Comparison of ENCODE assay signal across 24 cellular contexts in genomic region chr1:230215529-230215928, GRCh38.
DNase-seq lines count a peak whose midpoint lies in the region; ATAC-seq, FAIRE-seq and TF ChIP-seq lines count a peak whose summit lies in the region.
"Had no signal": no experiment of that assay in that cellular context is flagged by ENCODE, and none has a peak within 500 bp of the region (broad histone marks: within the 10 kb centered on the region; RNA-seq: fewer than 3 reads in every experiment).

No MANE protein-coding gene starts in this region.

- no peaks in the 10 kb centered on the region for H3K9me3 Mint-ChIP-seq in astrocyte (ENCODE audit: unreplicated experiment)
- no peaks in the 10 kb centered on the region for H3K9me3 Mint-ChIP-seq in stimulated activated memory B cell treated with anti-CD40 and anti-IgM and Interleukin-4, amounts not matched to agents 10 μg/mL and 1 μg/mL and 100 μg/mL, for 72 hours

- no peak for TF ChIP-seq CTCF in HEK293 (tag by site-specific recombination; IDR thresholded peaks at IDR 0.05)
- TF ChIP-seq CTCF in astrocyte (IDR thresholded peaks at IDR 0.05; ENCODE audit: insufficient read depth, low read depth, low read length): no peak

- no peak overlapping the region for H3K9ac ChIP-seq in astrocyte (ENCODE audit: low read length)

- H3K27me3 Mint-ChIP-seq in astrocyte (ENCODE audit: low read depth, unreplicated experiment): no peaks in the 10 kb centered on the region
- no peaks in the 10 kb centered on the region for H3K27me3 Mint-ChIP-seq in stimulated activated memory B cell treated with anti-CD40 and anti-IgM and Interleukin-4, amounts not matched to agents 10 μg/mL and 1 μg/mL and 100 μg/mL, for 72 hours
- H3K27me3 Mint-ChIP-seq: activated naive CD8-positive, alpha-beta T cell had no signal

- peak overlapping the region; percentile 35 for H3K4me2 ChIP-seq in astrocyte (ENCODE audit: low read length)

- H3K4me1 ChIP-seq in HEK293 (ENCODE audit: control insufficient read depth, insufficient read depth, low read length): peaks cover 9% of the 10 kb centered on the region
- H3K4me1 ChIP-seq in astrocyte (ENCODE audit: insufficient read depth, low read length): peaks cover 13% of the 10 kb centered on the region

- DNase-seq in astrocyte (ENCODE audit: low read depth) (no peak), left kidney (ENCODE audit: low read depth, low spot score) (peak; percentile 34), activated gamma-delta T cell (lab: John Stamatoyannopoulos, UW) (no peak), NCI-H82 treated with DMSO at 0.1 percent for 48 hours (lab: John Stamatoyannopoulos, UW; ENCODE audit: unreplicated experiment) (no peak), occipital lobe (lab: John Stamatoyannopoulos, UW) (no peak), posterior vena cava (ENCODE audit: low spot score) (no peak)
- DNase-seq: activated CD4-positive, alpha-beta T cell treated with anti-CD3 and anti-CD28 coated beads, Interleukin-2, amount 50 U/mL, for 4 hours; activated T-cell treated with anti-CD3 and anti-CD28 coated beads, Interleukin-2, amount 50 U/mL, for 1 hour; central memory CD4-positive, alpha-beta T cell; COR-L47; GOT3; NCI-H2171 treated with DMSO at 0.1 percent for 48 hours; NCI-H82; stimulated activated naive CD8-positive, alpha-beta T cell treated with anti-CD3 and anti-CD28 coated beads, Interleukin-15, Interleukin-2, amounts not matched to agents 100 U/mL and 50 U/mL, for 24 hours had no signal

- H3K4me3 ChIP-seq in HEK293 (ENCODE audit: low read depth, low read length) (no peak overlapping the region), astrocyte (ENCODE audit: insufficient read depth, low read depth, low read length) (no peak overlapping the region)
- H3K4me3 ChIP-seq: Peyer's patch had no signal

- no peak overlapping the region for H3K27ac Mint-ChIP-seq in astrocyte (ENCODE audit: unreplicated experiment)
- H3K27ac Mint-ChIP-seq in stimulated activated memory B cell treated with anti-CD40 and anti-IgM and Interleukin-4, amounts not matched to agents 10 μg/mL and 1 μg/mL and 100 μg/mL, for 72 hours: peak overlapping the region; percentile 83
- H3K27ac Mint-ChIP-seq: activated naive CD8-positive, alpha-beta T cell; mesothelial cell of epicardium had no signal

- no peak overlapping the region for H2AFZ ChIP-seq in astrocyte (ENCODE audit: low read depth, low read length)

- H4K20me1 ChIP-seq in astrocyte (ENCODE audit: insufficient read depth, low read length): peaks cover 86% of the 10 kb centered on the region

- H3K9me3 ChIP-seq in HEK293 (ENCODE audit: control insufficient read depth, insufficient read depth, low read depth, low read length) (no peaks in the 10 kb centered on the region), astrocyte (ENCODE audit: insufficient read depth, low read depth, low read length) (no peaks in the 10 kb centered on the region)
- H3K9me3 ChIP-seq: Peyer's patch had no signal

- CTCF ChIA-PET in HEK293 (lab: Yijun Ruan, JAX): interaction anchor here (0.6 to 1.2 kb wide), 2 partner anchors 102 to 245 kb away, joined by 3 to 4 read pairs; no protein-coding TSS in a partner anchor

- POLR2A ChIA-PET in HEK293 (lab: Yijun Ruan, JAX): interaction anchor here (1.6 kb wide), 1 partner anchor 9 kb away, joined by 4 read pairs; no protein-coding TSS in a partner anchor

- FAIRE-seq in astrocyte (lab: Jason Lieb, UNC): no peak
- FAIRE-seq: endometrium, G401.6, GM12891, TTC549 had no signal

- intact Hi-C loops in posterior vena cava (cut with DNase I): no loop called here

- no peak overlapping the region for H3K4me3 Mint-ChIP-seq in astrocyte (ENCODE audit: unreplicated experiment)
- no peak overlapping the region for H3K4me3 Mint-ChIP-seq in stimulated activated memory B cell treated with anti-CD40 and anti-IgM and Interleukin-4, amounts not matched to agents 10 μg/mL and 1 μg/mL and 100 μg/mL, for 72 hours
- H3K4me3 Mint-ChIP-seq: activated naive CD8-positive, alpha-beta T cell; mesothelial cell of epicardium had no signal

- peaks cover 70% of the 10 kb centered on the region for H3K79me2 ChIP-seq in astrocyte (ENCODE audit: insufficient read depth, low read length)

- no peak for ATAC-seq in stimulated activated memory B cell treated with anti-CD40 and anti-IgM and Interleukin-4, amounts not matched to agents 10 μg/mL and 1 μg/mL and 100 μg/mL, for 72 hours
- ATAC-seq: stimulated activated naive CD8-positive, alpha-beta T cell treated with anti-CD3 and anti-CD28 coated beads, Interleukin-15, Interleukin-2, amounts not matched to agents 100 U/mL and 50 U/mL, for 24 hours had no signal

- no peak overlapping the region for H3K27ac ChIP-seq in HEK293 (ENCODE audit: extremely low read depth, low read depth, low read length)
- no peak overlapping the region for H3K27ac ChIP-seq in astrocyte (ENCODE audit: low read depth, low read length)
- H3K27ac ChIP-seq: HL-60 had no signal

- peaks cover 45% of the 10 kb centered on the region for H3K4me1 Mint-ChIP-seq in astrocyte (ENCODE audit: low read depth, unreplicated experiment)
- peaks cover 79% of the 10 kb centered on the region for H3K4me1 Mint-ChIP-seq in stimulated activated memory B cell treated with anti-CD40 and anti-IgM and Interleukin-4, amounts not matched to agents 10 μg/mL and 1 μg/mL and 100 μg/mL, for 72 hours

- peaks cover 15% of the 10 kb centered on the region for H3K36me3 Mint-ChIP-seq in astrocyte (ENCODE audit: low read depth, unreplicated experiment)
- peaks cover 35% of the 10 kb centered on the region for H3K36me3 Mint-ChIP-seq in stimulated activated memory B cell treated with anti-CD40 and anti-IgM and Interleukin-4, amounts not matched to agents 10 μg/mL and 1 μg/mL and 100 μg/mL, for 72 hours

- no peaks in the 10 kb centered on the region for H3K36me3 ChIP-seq in HEK293 (ENCODE audit: control insufficient read depth in 2 of 2, insufficient read depth in 1 of 2, low read length in 2 of 2)
- H3K36me3 ChIP-seq in astrocyte (ENCODE audit: insufficient read depth, low read length): no peaks in the 10 kb centered on the region
- H3K36me3 ChIP-seq: Peyer's patch had no signal

- H3K27me3 ChIP-seq in astrocyte (ENCODE audit: insufficient read depth, low read length): no peaks in the 10 kb centered on the region
- H3K27me3 ChIP-seq: Peyer's patch had no signal

TF ChIP-seq in HEK293, 187 proteins besides CTCF, POLR2A, EP300 and RAD21:
- peak; percentile 10; the same call in 1 of the 2 replicates for TF ChIP-seq PRDM6 (tag by site-specific recombination; IDR thresholded peaks at IDR 0.05)
- TF ChIP-seq, protein P1, sequence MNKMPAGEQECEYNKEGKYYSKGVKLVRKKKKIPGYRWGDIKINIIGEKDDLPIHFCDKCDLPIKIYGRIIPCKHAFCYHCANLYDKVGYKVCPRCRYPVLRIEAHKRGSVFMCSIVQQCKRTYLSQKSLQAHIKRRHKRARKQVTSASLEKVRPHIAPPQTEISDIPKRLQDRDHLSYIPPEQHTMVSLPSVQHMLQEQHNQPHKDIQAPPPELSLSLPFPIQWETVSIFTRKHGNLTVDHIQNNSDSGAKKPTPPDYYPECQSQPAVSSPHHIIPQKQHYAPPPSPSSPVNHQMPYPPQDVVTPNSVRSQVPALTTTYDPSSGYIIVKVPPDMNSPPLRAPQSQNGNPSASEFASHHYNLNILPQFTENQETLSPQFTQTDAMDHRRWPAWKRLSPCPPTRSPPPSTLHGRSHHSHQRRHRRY (tag by site-specific recombination; IDR thresholded peaks at IDR 0.05): no peak
